ENCODE assay signal across 14 cellular contexts in the genomic region with DNA sequence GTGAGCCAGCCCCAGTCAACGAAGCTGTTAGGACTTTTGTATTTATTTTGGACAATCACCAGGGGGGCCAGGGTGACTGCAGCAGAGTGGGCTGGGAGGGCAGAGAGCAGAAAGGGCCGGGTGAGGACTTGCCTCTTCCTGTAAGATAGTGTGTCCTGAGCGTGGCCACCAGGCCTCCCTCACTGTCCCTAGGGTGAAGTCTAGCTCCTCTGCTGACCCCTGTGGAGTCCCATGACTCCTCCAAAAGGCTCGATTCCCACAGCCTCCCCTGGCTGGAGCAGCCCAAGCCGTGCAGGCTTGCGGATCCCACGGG.
DNase-seq lines count a peak whose midpoint lies in the region; ATAC-seq and TF ChIP-seq lines count a peak whose summit lies in the region.
"Had no signal": no experiment of that assay in that cellular context is flagged by ENCODE, and none has a peak within 500 bp of the region (broad histone marks: within the 10 kb centered on the region; RNA-seq: fewer than 3 reads in every experiment).

No MANE protein-coding gene starts in this region.

- DNase-seq in AG08395 (ENCODE audit: low spot score) (peak; percentile 38), adipocyte (ENCODE audit: low read depth) (peak; percentile 52), foreskin fibroblast (peak; percentile 52 to 74), osteocyte (ENCODE audit: extremely low spot score, unreplicated experiment) (no peak), AML-193 (lab: John Stamatoyannopoulos, UW) (no peak), DMS53 treated with DMSO at 0.1 percent for 48 hours (lab: John Stamatoyannopoulos, UW; ENCODE audit: unreplicated experiment) (no peak)
- no peak for DNase-seq in activated naive CD4-positive, alpha-beta T cell treated with Interleukin-2 at 50 U/mL for 16 hours
- DNase-seq: C1 segment of cervical spinal cord, GF-D8, mesendoderm, NCI-H1048, NCI-H526 treated with DMSO at 0.1 percent for 48 hours had no signal

- H3K27ac Mint-ChIP-seq in osteocyte (ENCODE audit: unreplicated experiment), result peak overlapping the region; percentile 80

- H3K27me3 Mint-ChIP-seq in osteocyte (ENCODE audit: unreplicated experiment), result no peaks in the 10 kb centered on the region

- H3K4me3 ChIP-seq in adipocyte (ENCODE audit: low read length) (no peak overlapping the region), foreskin fibroblast (ENCODE audit: low read depth in 1 of 2, low read length in 2 of 2) (no peak overlapping the region)

- no peaks in the 10 kb centered on the region for H3K9me3 ChIP-seq in adipocyte (ENCODE audit: control insufficient read depth, low read length)

- peak overlapping the region; percentile 81 for H3K9ac ChIP-seq in adipocyte (ENCODE audit: low read length)

- no peaks in the 10 kb centered on the region for H3K27me3 ChIP-seq in adipocyte (replicated peaks; ENCODE audit: control insufficient read depth, insufficient read depth, low read length)

- no peaks in the 10 kb centered on the region for H3K36me3 ChIP-seq in adipocyte (ENCODE audit: control insufficient read depth, insufficient read depth, low read length, severe bottlenecking)

- H3K4me1 ChIP-seq in adipocyte (ENCODE audit: control insufficient read depth, insufficient read depth, low read length), result peaks cover 41% of the 10 kb centered on the region

- H3K36me3 Mint-ChIP-seq in osteocyte (ENCODE audit: unreplicated experiment), result no peaks in the 10 kb centered on the region

- no peak overlapping the region for H3K4me3 Mint-ChIP-seq in osteocyte (ENCODE audit: unreplicated experiment)

- no peaks in the 10 kb centered on the region for H3K9me3 Mint-ChIP-seq in osteocyte (ENCODE audit: unreplicated experiment)

- TF ChIP-seq CTCF in foreskin fibroblast (IDR thresholded peaks at IDR 0.05; ENCODE audit: low read depth, low read length) (no peak), osteocyte (IDR thresholded peaks at IDR 0.05) (no peak)

- peaks cover 32% of the 10 kb centered on the region for H3K4me1 Mint-ChIP-seq in osteocyte (ENCODE audit: unreplicated experiment)

- ATAC-seq in HG02798 (IDR thresholded peaks at IDR 0.05; ENCODE audit: poor library complexity, unreplicated experiment), result no peak
- ATAC-seq: activated CD4-positive, CD25-positive, alpha-beta regulatory T cell treated with anti-CD3 and anti-CD28 coated beads, Interleukin-2, amount 50 U/mL, for 24 hours had no signal

Comparison
In these comparisons a context has a peak if more than half of its experiments do, and no peak if none do; other contexts are left out.
1. DNase-seq: peak in AG08395 (single experiment), adipocyte (single experiment) and foreskin fibroblast (2 of 2); none in osteocyte (single experiment), AML-193 (0 of 2), DMS53 treated with DMSO at 0.1 percent for 48 hours (single experiment) and activated naive CD4-positive, alpha-beta T cell treated with Interleukin-2 at 50 U/mL for 16 hours (single experiment).